Comparison of ENCODE assay signal across 8 cellular contexts in genomic region chr18:46334200-46334553, GRCh38.
DNase-seq lines count a peak whose midpoint lies in the region; ATAC-seq, FAIRE-seq and TF ChIP-seq lines count a peak whose summit lies in the region.

No MANE protein-coding gene starts in this region.

- no peak overlapping the region for H2AFZ ChIP-seq in astrocyte (ENCODE audit: low read depth, low read length)

- no peaks in the 10 kb centered on the region for H4K20me1 ChIP-seq in astrocyte (ENCODE audit: insufficient read depth, low read length)

- no peaks in the 10 kb centered on the region for H3K9me3 Mint-ChIP-seq in activated CD4-positive, alpha-beta T cell treated with anti-CD3 and anti-CD28 coated beads, Interleukin-2, amount 10 ng/mL, durations not matched to agents 7 days and 5 days
- no peaks in the 10 kb centered on the region for H3K9me3 Mint-ChIP-seq in astrocyte (ENCODE audit: unreplicated experiment)

- peak overlapping the region; percentile 56 for H3K4me3 ChIP-seq in astrocyte (ENCODE audit: insufficient read depth, low read depth, low read length)
- H3K4me3 ChIP-seq in lung, result peak overlapping the region; percentile 45
- peak overlapping the region; percentile 40 to 52 for H3K4me3 ChIP-seq in tibial artery

- peak overlapping the region; percentile 92 for H3K4me2 ChIP-seq in astrocyte (ENCODE audit: low read length)

- peak overlapping the region; percentile 79 for H3K4me3 Mint-ChIP-seq in activated CD4-positive, alpha-beta T cell treated with anti-CD3 and anti-CD28 coated beads, Interleukin-2, amount 10 ng/mL, durations not matched to agents 7 days and 5 days
- peak overlapping the region; percentile 89 for H3K4me3 Mint-ChIP-seq in astrocyte (ENCODE audit: unreplicated experiment)

- intact Hi-C loops in tibial artery (cut with DNase I; ENCODE audit: low total_unique reads), result no loop called here

- ATAC-seq in lung (ENCODE audit: insufficient read depth, low FRiP score), result no peak
- no peak for ATAC-seq in HG03521 (IDR thresholded peaks at IDR 0.05; ENCODE audit: unreplicated experiment)

- DNase-seq in activated CD4-positive, alpha-beta T cell treated with anti-CD3 and anti-CD28 coated beads, Interleukin-2, amount 10 ng/mL, durations not matched to agents 7 days and 5 days, result no peak
- no peak for DNase-seq in activated CD4-positive, alpha-beta T cell treated with anti-CD3 and anti-CD28 coated beads for 1 hour
- DNase-seq in astrocyte (ENCODE audit: low read depth) (no peak), lung (ENCODE audit: low spot score) (no peak), tibial artery (peak in 1 of 2 donors; percentile 53), inferior parietal cortex (ENCODE audit: extremely low spot score) (no peak)
- DNase-seq in effector CD4-positive, alpha-beta T cell, result no peak

- 1 to 2% methylated on average over 28 to 45 of the region's 45 CpGs for WGBS in lung, 2 donors

- no peak overlapping the region for H3K27ac Mint-ChIP-seq in activated CD4-positive, alpha-beta T cell treated with anti-CD3 and anti-CD28 coated beads, Interleukin-2, amount 10 ng/mL, durations not matched to agents 7 days and 5 days
- H3K27ac Mint-ChIP-seq in astrocyte (ENCODE audit: unreplicated experiment), result no peak overlapping the region

- H3K27me3 ChIP-seq in astrocyte (ENCODE audit: insufficient read depth, low read length) (peaks cover 34% of the 10 kb centered on the region), lung (ENCODE audit: control insufficient read depth, insufficient read depth) (no peaks in the 10 kb centered on the region), tibial artery (peaks cover 0 to 40% of the 10 kb centered on the region in 2 donors)

- H3K4me1 Mint-ChIP-seq in activated CD4-positive, alpha-beta T cell treated with anti-CD3 and anti-CD28 coated beads, Interleukin-2, amount 10 ng/mL, durations not matched to agents 7 days and 5 days, result peaks cover 36% of the 10 kb centered on the region
- H3K4me1 Mint-ChIP-seq in astrocyte (ENCODE audit: low read depth, unreplicated experiment), result peaks cover 16% of the 10 kb centered on the region

- H3K4me1 ChIP-seq in astrocyte (ENCODE audit: insufficient read depth, low read length), result peaks cover 14% of the 10 kb centered on the region
- peaks cover 5 to 13% of the 10 kb centered on the region in 2 donors for H3K4me1 ChIP-seq in lung (ENCODE audit: control insufficient read depth in 2 of 2, insufficient read depth in 2 of 2, low read length in 2 of 2)
- peaks cover 0 to 24% (median 20%) of the 10 kb centered on the region in 4 donors for H3K4me1 ChIP-seq in tibial artery

- H3K36me3 Mint-ChIP-seq in activated CD4-positive, alpha-beta T cell treated with anti-CD3 and anti-CD28 coated beads, Interleukin-2, amount 10 ng/mL, durations not matched to agents 7 days and 5 days (ENCODE audit: low read depth), result peaks cover 5% of the 10 kb centered on the region
- H3K36me3 Mint-ChIP-seq in astrocyte (ENCODE audit: low read depth, unreplicated experiment), result peaks cover 1% of the 10 kb centered on the region

- H3K36me3 ChIP-seq in astrocyte (ENCODE audit: insufficient read depth, low read length) (no peaks in the 10 kb centered on the region), lung (ENCODE audit: control insufficient read depth in 2 of 2, insufficient read depth in 2 of 2, low read length in 2 of 2) (no peaks in the 10 kb centered on the region), tibial artery (no peaks in the 10 kb centered on the region)

- H3K27me3 Mint-ChIP-seq in activated CD4-positive, alpha-beta T cell treated with anti-CD3 and anti-CD28 coated beads, Interleukin-2, amount 10 ng/mL, durations not matched to agents 7 days and 5 days, result peaks cover 84% of the 10 kb centered on the region
- H3K27me3 Mint-ChIP-seq in astrocyte (ENCODE audit: low read depth, unreplicated experiment), result peaks cover 50% of the 10 kb centered on the region

- TF ChIP-seq CTCF in astrocyte (IDR thresholded peaks at IDR 0.05; ENCODE audit: insufficient read depth, low read depth, low read length) (no peak), lung (IDR thresholded peaks at IDR 0.05; ENCODE audit: control extremely low read depth, extremely low read depth) (no peak), tibial artery (IDR thresholded peaks at IDR 0.05) (no peak)

- H3K9ac ChIP-seq in astrocyte (ENCODE audit: low read length), result no peak overlapping the region

- H3K79me2 ChIP-seq in astrocyte (ENCODE audit: insufficient read depth, low read length), result no peaks in the 10 kb centered on the region

- H3K27ac ChIP-seq in astrocyte (ENCODE audit: low read depth, low read length) (no peak overlapping the region), lung (ENCODE audit: low read depth in 1 of 2, low read length in 1 of 2) (peak overlapping the region in 1 of 2 donors; percentile 3), tibial artery (no peak overlapping the region)

- CTCF ChIA-PET in activated CD4-positive, alpha-beta T cell treated with anti-CD3 and anti-CD28 coated beads, Interleukin-2, amount 10 ng/mL, durations not matched to agents 7 days and 5 days (lab: Charles Lee), result interaction anchor here (0.7 kb wide), 1 partner anchor 73 kb away, joined by 3 read pairs; no protein-coding TSS in a partner anchor

- FAIRE-seq in astrocyte (lab: Jason Lieb, UNC), result no peak

- no peaks in the 10 kb centered on the region for H3K9me3 ChIP-seq in astrocyte (ENCODE audit: insufficient read depth, low read depth, low read length)
- no peaks in the 10 kb centered on the region for H3K9me3 ChIP-seq in lung (ENCODE audit: control insufficient read depth in 2 of 2, insufficient read depth in 1 of 2, low read length in 1 of 2)
- H3K9me3 ChIP-seq in tibial artery, result no peaks in the 10 kb centered on the region

- POLR2A ChIA-PET in activated CD4-positive, alpha-beta T cell treated with anti-CD3 and anti-CD28 coated beads, Interleukin-2, amount 10 ng/mL, durations not matched to agents 7 days and 5 days (lab: Charles Lee), result no interaction called here
